In genomic region chr6:158069800-158070195, GRCh38 we compare ENCODE assay signal across 12 cellular contexts.
DNase-seq lines count a peak whose midpoint lies in the region; ATAC-seq and TF ChIP-seq lines count a peak whose summit lies in the region.
"Had no signal": no experiment of that assay in that cellular context is flagged by ENCODE, and none has a peak within 500 bp of the region (broad histone marks: within the 10 kb centered on the region; RNA-seq: fewer than 3 reads in every experiment).

No MANE protein-coding gene starts in this region.

- H3K27me3 Mint-ChIP-seq in chondrocyte (ENCODE audit: low read depth): no peaks in the 10 kb centered on the region
- H3K27me3 Mint-ChIP-seq: activated CD4-positive, alpha-beta T cell treated with anti-CD3 and anti-CD28 coated beads, Interleukin-2, amount 10 ng/mL, durations not matched to agents 24 days and 14 days; CD4-positive, alpha-beta memory T cell; memory B cell had no signal

- TF ChIP-seq CTCF in AG10803 (conservative IDR thresholded peaks at IDR 0.05; ENCODE audit: low read length): no peak
- TF ChIP-seq CTCF in chondrocyte (IDR thresholded peaks at IDR 0.05): no peak
- TF ChIP-seq CTCF in upper lobe of right lung (IDR thresholded peaks at IDR 0.05): no peak

- no peaks in the 10 kb centered on the region for H3K9me3 Mint-ChIP-seq in chondrocyte (ENCODE audit: low read depth)
- H3K9me3 Mint-ChIP-seq: activated CD4-positive, alpha-beta T cell treated with anti-CD3 and anti-CD28 coated beads, Interleukin-2, amount 10 ng/mL, durations not matched to agents 24 days and 14 days; CD4-positive, alpha-beta memory T cell; memory B cell; T-helper 1 cell treated with Interleukin-12 subunit alpha and Interleukin-12 subunit beta and Interleukin-4 antibody, amounts not matched to agents 30 μg/mL and 1 μg/mL, for 36 hours had no signal

- peak overlapping the region; percentile 93 for H3K27ac Mint-ChIP-seq in chondrocyte (ENCODE audit: unreplicated experiment)
- H3K27ac Mint-ChIP-seq: memory B cell; T-helper 1 cell treated with Interleukin-12 subunit alpha and Interleukin-12 subunit beta and Interleukin-4 antibody, amounts not matched to agents 30 μg/mL and 1 μg/mL, for 36 hours had no signal

- peaks cover 3% of the 10 kb centered on the region for H3K36me3 ChIP-seq in upper lobe of right lung

- H3K4me1 Mint-ChIP-seq in chondrocyte (ENCODE audit: low read depth): peaks cover 43% of the 10 kb centered on the region

- no peak overlapping the region for H3K27ac ChIP-seq in upper lobe of right lung

- H3K4me3 ChIP-seq in AG10803 (ENCODE audit: low read length) (no peak overlapping the region), upper lobe of right lung (no peak overlapping the region)

- H3K36me3 Mint-ChIP-seq in chondrocyte (ENCODE audit: low read depth): peaks cover 32% of the 10 kb centered on the region

- H3K9me3 ChIP-seq in upper lobe of right lung: no peaks in the 10 kb centered on the region

- no peaks in the 10 kb centered on the region for H3K4me1 ChIP-seq in upper lobe of right lung

- ATAC-seq in upper lobe of right lung: no peak

- H3K4me3 Mint-ChIP-seq in chondrocyte (ENCODE audit: unreplicated experiment): no peak overlapping the region
- H3K4me3 Mint-ChIP-seq: CD4-positive, alpha-beta memory T cell; memory B cell; T-helper 1 cell treated with Interleukin-12 subunit alpha and Interleukin-12 subunit beta and Interleukin-4 antibody, amounts not matched to agents 30 μg/mL and 1 μg/mL, for 36 hours had no signal

- intact Hi-C loops in upper lobe of right lung (cut with DNase I): loop anchor here (10.0 kb wide), 1 partner anchor 85 kb away; the partner anchor contains the start of gene SYNJ2

- DNase-seq in AG10803 (ENCODE audit: low read depth): peak; percentile 70
- peak; percentile 90 for DNase-seq in M059J (ENCODE audit: low read depth)
- DNase-seq in chondrocyte (ENCODE audit: low spot score): no peak
- peak; percentile 10 to 97 for DNase-seq in lung microvascular endothelial cell (ENCODE audit: low read depth in 2 of 2)
- no peak for DNase-seq in RKO (ENCODE audit: low spot score)
- no peak for DNase-seq in upper lobe of right lung
- DNase-seq in NCI-H1436 treated with DMSO at 0.1 percent for 48 hours (lab: John Stamatoyannopoulos, UW): no peak
- DNase-seq in LoVo (ENCODE audit: low spot score): no peak
- DNase-seq: activated CD4-positive, alpha-beta T cell treated with anti-CD3 and anti-CD28 coated beads, Interleukin-2, amount 10 ng/mL, durations not matched to agents 24 days and 14 days; CD4-positive, alpha-beta memory T cell had no signal

- no peaks in the 10 kb centered on the region for H3K27me3 ChIP-seq in upper lobe of right lung

Comparison
In these comparisons a context has a peak if more than half of its experiments do, and no peak if none do; other contexts are left out.
1. DNase-seq: peak in AG10803 (single experiment), M059J (single experiment) and lung microvascular endothelial cell (2 of 2); none in chondrocyte (single experiment), RKO (single experiment), upper lobe of right lung (single experiment), NCI-H1436 treated with DMSO at 0.1 percent for 48 hours (single experiment) and LoVo (single experiment).